ENCODE assay signal across 8 cellular contexts in genomic region chr12:100716949-100717732, GRCh38.
DNase-seq lines count a peak whose midpoint lies in the region; ATAC-seq, FAIRE-seq and TF ChIP-seq lines count a peak whose summit lies in the region.

No MANE protein-coding gene starts in this region.

- no peak overlapping the region for H3K27ac Mint-ChIP-seq in progenitor cell of endocrine pancreas

- peaks cover 2% of the 10 kb centered on the region for H3K4me1 Mint-ChIP-seq in progenitor cell of endocrine pancreas (ENCODE audit: low read depth)

- H3K27ac ChIP-seq in foreskin keratinocyte: peak overlapping the region; percentile 78
- H3K27ac ChIP-seq in kidney (ENCODE audit: low read depth in 2 of 2, low read length in 2 of 2): no peak overlapping the region

- H3K27me3 Mint-ChIP-seq in progenitor cell of endocrine pancreas: peaks cover 78% of the 10 kb centered on the region

- intact Hi-C loops in kidney (cut with DNase I): no loop called here

- no peaks in the 10 kb centered on the region for H3K36me3 ChIP-seq in kidney (ENCODE audit: control insufficient read depth in 1 of 2, insufficient read depth in 2 of 2, low read length in 2 of 2)

- peak overlapping the region; percentile 67 for H3K4me3 Mint-ChIP-seq in progenitor cell of endocrine pancreas (ENCODE audit: low read depth)

- TF ChIP-seq CTCF in foreskin keratinocyte (conservative IDR thresholded peaks at IDR 0.05) (no peak), progenitor cell of endocrine pancreas (IDR thresholded peaks at IDR 0.05; ENCODE audit: unreplicated experiment) (peak; percentile 13), kidney (IDR thresholded peaks at IDR 0.05; ENCODE audit: borderline replicate concordance, extremely low read depth, insufficient read depth) (no peak)

- peaks cover 1% of the 10 kb centered on the region for H3K36me3 Mint-ChIP-seq in progenitor cell of endocrine pancreas (ENCODE audit: insufficient read depth)

- H3K9ac ChIP-seq in kidney (ENCODE audit: low read length in 2 of 2): no peak overlapping the region

- ATAC-seq in foreskin keratinocyte: peak; percentile 82

- H3K4me1 ChIP-seq in foreskin keratinocyte: peaks cover 27% of the 10 kb centered on the region
- H3K4me1 ChIP-seq in kidney (ENCODE audit: control insufficient read depth in 1 of 2, insufficient read depth in 1 of 2, low read depth in 1 of 2, low read length in 2 of 2): no peaks in the 10 kb centered on the region

- no peak overlapping the region for H3K4me3 ChIP-seq in kidney (ENCODE audit: low read length in 2 of 2)

- no peaks in the 10 kb centered on the region for H3K9me3 Mint-ChIP-seq in progenitor cell of endocrine pancreas (ENCODE audit: low read depth)

- FAIRE-seq in kidney (lab: Jason Lieb, UNC): no peak

- no peaks in the 10 kb centered on the region for H3K9me3 ChIP-seq in kidney (ENCODE audit: control insufficient read depth in 1 of 2, low read length in 2 of 2)

- H3K27me3 ChIP-seq in foreskin keratinocyte: no peaks in the 10 kb centered on the region

- DNase-seq in D341Med (ENCODE audit: low spot score) (peak; percentile 78), NCI-H2171 treated with DMSO at 0.1 percent for 48 hours (lab: John Stamatoyannopoulos, UW) (peak; percentile 43), foreskin keratinocyte (peak in 1 of 2 donors; percentile 25), progenitor cell of endocrine pancreas (ENCODE audit: low spot score, unreplicated experiment) (peak; percentile 30), SHP77 (lab: John Stamatoyannopoulos, UW) (no peak), cortex of kidney (lab: John Stamatoyannopoulos, UW) (no peak), kidney (no peak), putamen (ENCODE audit: low spot score) (no peak)

Comparison
In these comparisons a context has a peak if more than half of its experiments do, and no peak if none do; other contexts are left out.
1. DNase-seq: peak in D341Med (single experiment), NCI-H2171 treated with DMSO at 0.1 percent for 48 hours (single experiment) and progenitor cell of endocrine pancreas (single experiment); none in SHP77 (0 of 2), cortex of kidney (single experiment), kidney (single experiment) and putamen (single experiment).